In genomic region chr2:147999126-147999525, GRCh38 we compare ENCODE assay signal across 1 cellular context.
TF ChIP-seq lines count a peak whose summit lies in the region.

No MANE protein-coding gene starts in this region.

TF ChIP-seq in GM12878, 131 proteins besides CTCF, POLR2A, EP300 and RAD21 (continued from another document):
- TF ChIP-seq ZNF384 (IDR thresholded peaks at IDR 0.05; ENCODE audit: borderline replicate concordance, low read depth, low read length) (no peak), HDAC6 (IDR thresholded peaks at IDR 0.05; ENCODE audit: unreplicated experiment) (no peak), IRF5 (IDR thresholded peaks at IDR 0.05; ENCODE audit: borderline replicate concordance) (no peak), ZZZ3 (IDR thresholded peaks at IDR 0.05; ENCODE audit: control insufficient read depth, insufficient read length, low read depth) (no peak), PML (IDR thresholded peaks at IDR 0.05; ENCODE audit: low read length) (no peak), CUX1 (IDR thresholded peaks at IDR 0.05; ENCODE audit: insufficient replicate concordance, low read depth, low read length) (no peak), NFIC (IDR thresholded peaks at IDR 0.05; ENCODE audit: low read depth, low read length) (no peak), LARP7 (IDR thresholded peaks at IDR 0.05) (no peak), ZBTB40 (IDR thresholded peaks at IDR 0.05; ENCODE audit: borderline replicate concordance) (no peak)
